ENCODE assay signal across 9 cellular contexts in genomic region chr6:70651326-70651905, GRCh38. TPM values are rescaled to one million over a fixed set of nuclear protein-coding genes. Genes with fewer than 3 reads are reported as not detected.
DNase-seq lines count a peak whose midpoint lies in the region; ATAC-seq and TF ChIP-seq lines count a peak whose summit lies in the region.
"Had no signal": no experiment of that assay in that cellular context is flagged by ENCODE, and none has a peak within 500 bp of the region (broad histone marks: within the 10 kb centered on the region; RNA-seq: fewer than 3 reads in every experiment).

No MANE protein-coding gene starts in this region.

- no peak for TF ChIP-seq CTCF in brain microvascular endothelial cell (IDR thresholded peaks at IDR 0.05; ENCODE audit: low read depth, low read length, missing control alignments)
- TF ChIP-seq CTCF in lower lobe of right lung (IDR thresholded peaks at IDR 0.05), result no peak

- intact Hi-C loops in left cardiac atrium (cut with DNase I) (no loop called here), lower lobe of right lung (cut with DNase I) (no loop called here)

- no peaks in the 10 kb centered on the region for H3K9me3 ChIP-seq in lower lobe of right lung

- H3K27ac ChIP-seq in brain microvascular endothelial cell, result no peak overlapping the region
- no peak overlapping the region for H3K27ac ChIP-seq in lower lobe of right lung

- ATAC-seq in GM19023 (IDR thresholded peaks at IDR 0.05; ENCODE audit: unreplicated experiment), result peak; percentile 62
- peak; percentile 66 for ATAC-seq in HG03095 (IDR thresholded peaks at IDR 0.05; ENCODE audit: unreplicated experiment)
- no peak for ATAC-seq in left cardiac atrium
- no peak for ATAC-seq in lower lobe of right lung

- H3K27me3 ChIP-seq in brain microvascular endothelial cell (replicated peaks), result no peaks in the 10 kb centered on the region
- no peaks in the 10 kb centered on the region for H3K27me3 ChIP-seq in lower lobe of right lung (ENCODE audit: low read depth)

- in situ Hi-C loops in brain microvascular endothelial cell (cut with HindIII; ENCODE audit: low pct_ligation_motif_present, low sequenced_read_pairs), result no loop called here

- H3K4me3 ChIP-seq in brain microvascular endothelial cell (ENCODE audit: low read depth, low read length), result no peak overlapping the region
- no peak overlapping the region for H3K4me3 ChIP-seq in lower lobe of right lung

- no peaks in the 10 kb centered on the region for H3K36me3 ChIP-seq in brain microvascular endothelial cell (replicated peaks)
- H3K36me3 ChIP-seq in lower lobe of right lung, result no peaks in the 10 kb centered on the region

- H3K4me1 ChIP-seq in lower lobe of right lung, result no peaks in the 10 kb centered on the region

- DNase-seq in activated CD4-positive, alpha-beta T cell treated with anti-CD3 and anti-CD28 coated beads, Interleukin-2, amount 50 U/mL, for 48 hours, result peak; percentile 53 to 71
- peak; percentile 7 to 21 for DNase-seq in stimulated activated CD4-positive, alpha-beta T cell treated with anti-CD3 and anti-CD28 coated beads, Interleukin-2, amount 100 ng/mL, for 48 hours
- no peak for DNase-seq in brain microvascular endothelial cell
- DNase-seq in left cardiac atrium, result no peak
- no peak for DNase-seq in lower lobe of right lung
- no peak for DNase-seq in NCI-H226
- DNase-seq: GF-D8 had no signal

RNA-seq across cellular contexts. Expression of gene SMAP1, which starts 16.3 kb away (rescaled TPM):
- 10 to 100 TPM; 24.4 to 27.8 TPM for total RNA-seq in left cardiac atrium
- total RNA-seq in lower lobe of right lung, result 21.7 TPM

Comparison
In these comparisons a context has a peak if more than half of its experiments do, and no peak if none do; other contexts are left out.
1. ATAC-seq: peak in GM19023 (single experiment) and HG03095 (single experiment); none in left cardiac atrium (0 of 2) and lower lobe of right lung (0 of 2).
2. DNase-seq: peak in activated CD4-positive, alpha-beta T cell treated with anti-CD3 and anti-CD28 coated beads, Interleukin-2, amount 50 U/mL, for 48 hours (2 of 2) and stimulated activated CD4-positive, alpha-beta T cell treated with anti-CD3 and anti-CD28 coated beads, Interleukin-2, amount 100 ng/mL, for 48 hours (2 of 2); none in brain microvascular endothelial cell (single experiment), left cardiac atrium (single experiment), lower lobe of right lung (single experiment) and NCI-H226 (single experiment).